ENCODE assay signal across 1 cellular context in genomic region chr2:120346667-120347358, GRCh38.
TF ChIP-seq lines count a peak whose summit lies in the region.

No MANE protein-coding gene starts in this region.

TF ChIP-seq in HEK293, 187 proteins besides CTCF, POLR2A, EP300 and RAD21 (continued from another document):
- no peak for TF ChIP-seq ZNF777 (tag by site-specific recombination; IDR thresholded peaks at IDR 0.05; ENCODE audit: borderline replicate concordance)
- no peak for TF ChIP-seq BCL11B (tag by site-specific recombination; IDR thresholded peaks at IDR 0.05; ENCODE audit: low read depth)
- no peak for TF ChIP-seq ZNF510 (tag by site-specific recombination; IDR thresholded peaks at IDR 0.05; ENCODE audit: insufficient replicate concordance)
- TF ChIP-seq ZNF580 (tag by site-specific recombination; IDR thresholded peaks at IDR 0.05), result no peak
- no peak for TF ChIP-seq ZNF624 (tag by site-specific recombination; IDR thresholded peaks at IDR 0.05)
- TF ChIP-seq TSHZ1 (tag by site-specific recombination; IDR thresholded peaks at IDR 0.05; ENCODE audit: borderline replicate concordance), result no peak
- TF ChIP-seq ZBTB26 (tag by site-specific recombination; optimal IDR thresholded peaks at IDR 0.05), result no peak
- TF ChIP-seq ZNF394 (tag by site-specific recombination; IDR thresholded peaks at IDR 0.05; ENCODE audit: borderline replicate concordance), result no peak
- no peak for TF ChIP-seq ZNF561 (tag by site-specific recombination; IDR thresholded peaks at IDR 0.05; ENCODE audit: borderline replicate concordance)
- TF ChIP-seq ZFHX2 (tag by site-specific recombination; conservative IDR thresholded peaks at IDR 0.05), result peak; percentile 94
- no peak for TF ChIP-seq ZNF391 (tag by site-specific recombination; IDR thresholded peaks at IDR 0.05; ENCODE audit: borderline replicate concordance, low read depth)
- no peak for TF ChIP-seq KLF8 (tag by site-specific recombination; IDR thresholded peaks at IDR 0.05)
- no peak for TF ChIP-seq ZNF362 (tag by site-specific recombination; IDR thresholded peaks at IDR 0.05)
